Comparison of ENCODE assay signal across 8 cellular contexts in the genomic region with DNA sequence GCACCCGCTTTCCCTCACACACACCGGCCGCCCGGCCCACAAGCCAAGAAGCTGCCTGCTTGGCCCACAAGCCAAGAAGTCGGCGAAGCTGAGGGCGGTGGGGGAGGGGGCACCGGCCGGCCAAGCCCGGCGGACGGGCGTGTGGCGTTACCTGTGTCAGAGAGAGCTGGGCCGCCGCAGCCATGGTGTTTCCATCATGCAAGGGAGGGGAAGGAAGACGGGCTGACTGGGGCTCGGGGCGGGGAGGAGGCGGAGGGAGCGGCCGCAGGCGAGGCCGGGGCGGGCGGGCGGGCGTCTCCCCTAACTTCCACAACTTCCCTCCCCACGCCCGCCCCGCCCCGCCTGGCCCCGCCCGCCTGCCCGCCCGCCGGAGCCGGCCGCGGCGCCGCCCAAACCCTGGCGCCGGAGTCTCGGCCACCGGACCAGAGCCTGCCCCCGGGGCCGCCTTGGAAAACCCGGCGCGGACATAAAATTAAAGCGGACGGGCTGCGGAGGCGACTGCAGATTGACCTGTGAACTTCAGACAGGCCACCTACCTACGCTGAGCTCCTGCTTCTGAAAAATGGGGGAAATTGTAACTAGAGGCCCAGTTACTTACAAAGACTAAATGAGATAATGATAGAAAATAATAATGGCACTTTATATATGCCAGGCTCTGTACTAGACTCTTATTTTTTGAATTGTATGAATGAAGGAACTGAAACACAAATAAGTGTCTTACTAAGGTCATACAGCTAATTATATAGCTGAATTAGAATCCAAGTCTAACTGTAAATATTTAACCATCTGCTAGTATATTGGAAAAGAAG. TPM values are rescaled to one million over a fixed set of nuclear protein-coding genes. Genes with fewer than 3 reads are reported as not detected.
DNase-seq lines count a peak whose midpoint lies in the region; ATAC-seq, FAIRE-seq and TF ChIP-seq lines count a peak whose summit lies in the region.

A gene (minus strand): TSS at position 219 of the 809 bp plus-strand sequence. CDS start 35 bp downstream, at position 184.

- TF ChIP-seq CTCF in OCI-LY3 (IDR thresholded peaks at IDR 0.05; ENCODE audit: low read depth, low read length) = no peak
- no peak for TF ChIP-seq CTCF in endothelial cell of umbilical vein (IDR thresholded peaks at IDR 0.05; ENCODE audit: extremely low read depth in 1 of 2, insufficient read depth in 1 of 2, low read depth in 1 of 2, low read length in 2 of 2)

- H3K4me3 Mint-ChIP-seq in CD8-positive, alpha-beta memory T cell = peak within 1 kb of the TSS; percentile 92 to 98 (median 96)

- H3K27ac ChIP-seq in CD8-positive, alpha-beta memory T cell (ENCODE audit: low read depth, low read length) = peak within 1 kb of the TSS; percentile 87
- H3K27ac ChIP-seq in OCI-LY3 (ENCODE audit: low read length) (peak within 1 kb of the TSS; percentile 77), endothelial cell of umbilical vein (ENCODE audit: insufficient read depth, low read depth, low read length) (peak within 1 kb of the TSS; percentile 52)

- ATAC-seq in GM19455 (IDR thresholded peaks at IDR 0.05; ENCODE audit: unreplicated experiment) = peak; percentile 59

- H3K4me1 ChIP-seq in CD8-positive, alpha-beta memory T cell (ENCODE audit: insufficient read depth, low read length) = peaks cover 37% of the 10 kb centered on the region
- peaks cover 32% of the 10 kb centered on the region for H3K4me1 ChIP-seq in OCI-LY3 (ENCODE audit: low read length)
- H3K4me1 ChIP-seq in endothelial cell of umbilical vein (ENCODE audit: control insufficient read depth, extremely low read depth, insufficient read depth, low read length) = peaks cover 24% of the 10 kb centered on the region

- FAIRE-seq in endothelial cell of umbilical vein (lab: Jason Lieb, UNC) = no peak

- peaks cover 0 to 10% (median 0%) of the 10 kb centered on the region in 3 donors for H3K36me3 Mint-ChIP-seq in CD8-positive, alpha-beta memory T cell

- H3K27me3 ChIP-seq in CD8-positive, alpha-beta memory T cell (ENCODE audit: insufficient read depth, low read length, poor library complexity, severe bottlenecking) = no peaks in the 10 kb centered on the region
- no peaks in the 10 kb centered on the region for H3K27me3 ChIP-seq in OCI-LY3 (ENCODE audit: low read depth, low read length)
- H3K27me3 ChIP-seq in endothelial cell of umbilical vein (ENCODE audit: control insufficient read depth in 2 of 2, insufficient read depth in 2 of 2, low read length in 2 of 2) = no peaks in the 10 kb centered on the region

- H2AFZ ChIP-seq in OCI-LY3 (ENCODE audit: low read depth, low read length) (no peak within 1 kb of the TSS; the same call in 1 of the 2 replicates), endothelial cell of umbilical vein (ENCODE audit: low read depth, low read length) (peak within 1 kb of the TSS; percentile 43)

- peak; percentile 75 to 90 (median 79) for DNase-seq in CD8-positive, alpha-beta memory T cell
- peak; percentile 84 for DNase-seq in HPDE6-E6E7 (ENCODE audit: extremely low spot score)
- DNase-seq in activated T-cell treated with anti-CD3 and anti-CD28 coated beads for 24 hours (ENCODE audit: low read depth) = peak; percentile 86
- peak; percentile 55 for DNase-seq in endothelial cell of umbilical vein (ENCODE audit: low read depth, low spot score)
- peak; percentile 83 for DNase-seq in midbrain (lab: John Stamatoyannopoulos, UW)
- peak; percentile 85 for DNase-seq in stimulated activated CD8-positive, alpha-beta memory T cell treated with anti-CD3 and anti-CD28 coated beads, Interleukin-15, amount 100 ng/mL, for 48 hours (ENCODE audit: low read depth in 2 of 2)

- BruUV-seq in endothelial cell of umbilical vein (replicated peaks; lab: Mats Ljungman, UMichigan) = no TSS peak

- H3K9me1 ChIP-seq in endothelial cell of umbilical vein (replicated peaks; ENCODE audit: control insufficient read depth, extremely low read depth, insufficient read depth, low read length) = no peaks in the 10 kb centered on the region

- no peaks in the 10 kb centered on the region for H3K36me3 ChIP-seq in CD8-positive, alpha-beta memory T cell (ENCODE audit: insufficient read depth, low read length)
- no peaks in the 10 kb centered on the region for H3K36me3 ChIP-seq in OCI-LY3 (replicated peaks; ENCODE audit: low read depth, low read length)
- no peaks in the 10 kb centered on the region for H3K36me3 ChIP-seq in endothelial cell of umbilical vein (ENCODE audit: control insufficient read depth in 2 of 2, extremely low read depth in 1 of 2, insufficient read depth in 2 of 2, low read length in 2 of 2)

- peak within 1 kb of the TSS; percentile 87 for H3K4me2 ChIP-seq in OCI-LY3 (ENCODE audit: low read length)
- H3K4me2 ChIP-seq in endothelial cell of umbilical vein (ENCODE audit: insufficient read depth, low read length) = peak within 1 kb of the TSS; percentile 62

- intact Hi-C loops in endothelial cell of umbilical vein (cut with micrococcal nuclease) = loop anchor here (5.0 kb wide), 1 partner anchor 102 kb away; no protein-coding TSS in a partner anchor

- no peaks in the 10 kb centered on the region for H3K9me3 Mint-ChIP-seq in CD8-positive, alpha-beta memory T cell

- H3K9ac ChIP-seq in OCI-LY3 (ENCODE audit: low read length) (peak within 1 kb of the TSS; percentile 89), endothelial cell of umbilical vein (replicated peaks; ENCODE audit: extremely low read depth, insufficient read depth, low read length) (peak within 1 kb of the TSS; percentile 87)

- peak; percentile 66 for TF ChIP-seq POLR2A in endothelial cell of umbilical vein (IDR thresholded peaks at IDR 0.05; ENCODE audit: low read depth, low read length)

- dilution Hi-C loops in endothelial cell of umbilical vein (cut with MboI; ENCODE audit: extremely low pct_ligation_motif_present, low sequenced_read_pairs) = no loop called here

- peak within 1 kb of the TSS; percentile 94 to 98 (median 97) for H3K27ac Mint-ChIP-seq in CD8-positive, alpha-beta memory T cell

- H4K20me1 ChIP-seq in OCI-LY3 (ENCODE audit: insufficient read depth, low read length) = peaks cover 17% of the 10 kb centered on the region; the same call in 1 of the 2 replicates
- peaks cover 13% of the 10 kb centered on the region for H4K20me1 ChIP-seq in endothelial cell of umbilical vein (replicated peaks; ENCODE audit: control insufficient read depth, extremely low read depth, insufficient read depth, low read length)

- H3K79me2 ChIP-seq in OCI-LY3 (ENCODE audit: low read length) (peaks cover 48% of the 10 kb centered on the region), endothelial cell of umbilical vein (ENCODE audit: control insufficient read depth, insufficient read depth, low read length) (peaks cover 42% of the 10 kb centered on the region)

- peak within 1 kb of the TSS; percentile 89 for H3K4me3 ChIP-seq in CD8-positive, alpha-beta memory T cell (ENCODE audit: low read length)
- H3K4me3 ChIP-seq in OCI-LY3 (ENCODE audit: low read length) (peak within 1 kb of the TSS; percentile 92), endothelial cell of umbilical vein (replicated peaks in 1 of 3; ENCODE audit: insufficient read depth in 1 of 3, low read depth in 1 of 3, low read length in 3 of 3) (peak within 1 kb of the TSS; percentile 81 to 96 (median 84))

- CTCF ChIA-PET in CD8-positive, alpha-beta memory T cell (lab: Charles Lee) = interaction anchor here (1.0 to 4.0 kb wide), 5 partner anchors 15 to 98 kb away, joined by 3 to 14 read pairs (median 4); no protein-coding TSS in a partner anchor
- CTCF ChIA-PET in endothelial cell of umbilical vein (lab: Charles Lee) = interaction anchor here (0.6 to 3.5 kb wide), 2 partner anchors 10 to 16 kb away, joined by 3 to 18 read pairs; no protein-coding TSS in a partner anchor

- H3K4me1 Mint-ChIP-seq in CD8-positive, alpha-beta memory T cell = peaks cover 58 to 61% (median 60%) of the 10 kb centered on the region in 3 donors

- H3K27me3 Mint-ChIP-seq in CD8-positive, alpha-beta memory T cell = no peaks in the 10 kb centered on the region

- H3K9me3 ChIP-seq in CD8-positive, alpha-beta memory T cell (ENCODE audit: low read length) = no peaks in the 10 kb centered on the region
- H3K9me3 ChIP-seq in OCI-LY3 (ENCODE audit: insufficient read depth, low read length) (no peaks in the 10 kb centered on the region), endothelial cell of umbilical vein (replicated peaks; ENCODE audit: control insufficient read depth, insufficient read depth, low read length) (no peaks in the 10 kb centered on the region)

- POLR2A ChIA-PET in CD8-positive, alpha-beta memory T cell (lab: Charles Lee) = interaction anchor here (1.0 to 2.0 kb wide), 3 partner anchors 10 to 31 kb away, joined by 3 to 10 read pairs (median 5); no protein-coding TSS in a partner anchor
- POLR2A ChIA-PET in endothelial cell of umbilical vein (lab: Charles Lee) = no interaction called here

TF ChIP-seq in endothelial cell of umbilical vein, 7 proteins besides CTCF, POLR2A, EP300 and RAD21:
- TF ChIP-seq POLR2AphosphoS5 (IDR thresholded peaks at IDR 0.05; ENCODE audit: insufficient read depth, low read depth, low read length) (peak; percentile 39), FOS (IDR thresholded peaks at IDR 0.05; ENCODE audit: borderline replicate concordance, insufficient read depth, low read length) (no peak)

RNA-seq across cellular contexts. Expression of the gene that starts here (rescaled TPM):
- total RNA-seq in CD8-positive, alpha-beta memory T cell = 100 to 1,000 TPM; 108 to 112 TPM
- 59.6 TPM for polyA plus RNA-seq in CD8-positive, alpha-beta memory T cell
- 44.8 and 52.4 TPM in 2 replicates for total RNA-seq in endothelial cell of umbilical vein
- polyA plus RNA-seq in endothelial cell of umbilical vein = 10.7 and 15.4 TPM in 2 replicates
- 17.2 and 18.5 TPM in 2 replicates for polyA plus RNA-seq in endothelial cell of umbilical vein (2011; cell fraction: cytosol; rRNA removed)
- 29.9 and 42.8 TPM in 2 replicates for polyA plus RNA-seq in endothelial cell of umbilical vein (2011; cell fraction: nucleus; rRNA removed)
- polyA plus RNA-seq in endothelial cell of umbilical vein (2012) = 26.0 and 30.8 TPM in 2 replicates
- 39.4 and 47.1 TPM in 2 replicates for polyA minus RNA-seq in endothelial cell of umbilical vein
- polyA minus RNA-seq in endothelial cell of umbilical vein (2011; cell fraction: cytosol; rRNA and poly(A)+ RNA removed) = 22.6 TPM
- polyA minus RNA-seq in endothelial cell of umbilical vein (2011; cell fraction: nucleus; rRNA and poly(A)+ RNA removed) = 45.9 and 72.6 TPM in 2 replicates

Comparison
In these comparisons a context has a peak if more than half of its experiments do, and no peak if none do; other contexts are left out.
1. Peak in every context shown above with its lines: DNase-seq, ATAC-seq, H3K4me3 ChIP-seq and H3K27ac ChIP-seq.